In the genomic region with DNA sequence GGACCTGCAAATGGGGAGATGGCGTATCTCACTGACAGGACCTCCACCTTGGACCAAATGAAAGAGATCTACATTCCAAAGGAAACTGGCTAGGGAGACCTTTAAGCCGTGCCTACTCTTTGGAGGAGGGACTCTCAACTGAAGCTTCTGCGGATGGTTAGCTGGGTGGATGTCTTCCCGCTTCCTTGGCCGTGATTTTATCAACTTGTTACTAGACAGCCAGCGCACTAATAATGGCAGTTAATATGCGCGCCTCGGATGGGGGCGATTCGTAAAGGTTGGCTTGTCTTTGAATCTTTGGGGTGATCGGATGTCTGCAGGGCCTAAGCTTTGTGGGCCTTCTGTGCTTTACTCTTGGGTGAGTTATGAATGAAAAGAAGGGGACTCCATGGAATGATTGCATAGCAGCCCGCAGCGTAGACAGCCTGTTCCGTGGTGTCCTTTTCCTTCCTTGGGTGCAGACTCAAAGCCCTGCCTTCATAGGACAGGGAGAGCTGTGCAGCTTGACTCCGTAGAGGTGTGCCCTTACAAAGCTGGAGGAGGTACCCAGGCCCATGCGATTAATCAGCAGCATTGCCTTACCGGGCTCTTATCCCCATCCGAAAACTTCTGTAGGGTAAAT, we compare ENCODE assay signal across 8 cellular contexts. TPM values are rescaled to one million over a fixed set of nuclear protein-coding genes. Genes with fewer than 3 reads are reported as not detected.
DNase-seq lines count a peak whose midpoint lies in the region; ATAC-seq lines count a peak whose summit lies in the region.

No MANE protein-coding gene starts in this region.

- peak overlapping the region; percentile 69 for H3K4me3 Mint-ChIP-seq in activated T-helper 1 cell treated with anti-CD3 and anti-CD28 coated beads, Interleukin-12 subunit alpha, Interleukin-12 subunit beta, Interleukin-2, Interleukin-4 antibody, amounts not matched to agents 30 ng/mL and 10 ng/mL and 1 ng/mL, durations not matched to agents 14 hours and 24 hours and 36 hours
- H3K4me3 Mint-ChIP-seq in stimulated activated naive CD8-positive, alpha-beta T cell treated with anti-CD3 and anti-CD28 coated beads, Interleukin-15, amount 100 ng/mL, for 72 hours, result peak overlapping the region; percentile 71 to 74

- H3K27ac ChIP-seq in iPS-20b (ENCODE audit: low read length), result no peak overlapping the region

- H3K27me3 Mint-ChIP-seq in activated T-helper 1 cell treated with anti-CD3 and anti-CD28 coated beads, Interleukin-12 subunit alpha, Interleukin-12 subunit beta, Interleukin-2, Interleukin-4 antibody, amounts not matched to agents 30 ng/mL and 10 ng/mL and 1 ng/mL, durations not matched to agents 14 hours and 24 hours and 36 hours (ENCODE audit: insufficient read depth), result peaks cover 74% of the 10 kb centered on the region
- peaks cover 55% of the 10 kb centered on the region for H3K27me3 Mint-ChIP-seq in stimulated activated naive CD8-positive, alpha-beta T cell treated with anti-CD3 and anti-CD28 coated beads, Interleukin-15, amount 100 ng/mL, for 72 hours

- H3K9me3 Mint-ChIP-seq in activated T-helper 1 cell treated with anti-CD3 and anti-CD28 coated beads, Interleukin-12 subunit alpha, Interleukin-12 subunit beta, Interleukin-2, Interleukin-4 antibody, amounts not matched to agents 30 ng/mL and 10 ng/mL and 1 ng/mL, durations not matched to agents 14 hours and 24 hours and 36 hours, result no peaks in the 10 kb centered on the region
- no peaks in the 10 kb centered on the region for H3K9me3 Mint-ChIP-seq in stimulated activated naive CD8-positive, alpha-beta T cell treated with anti-CD3 and anti-CD28 coated beads, Interleukin-15, amount 100 ng/mL, for 72 hours

- peaks cover 32% of the 10 kb centered on the region for H3K4me1 ChIP-seq in iPS-20b (ENCODE audit: insufficient read depth, low read length)

- peak overlapping the region; percentile 88 for H3K4me3 ChIP-seq in iPS-20b (ENCODE audit: low read length)

- H3K27ac Mint-ChIP-seq in activated T-helper 1 cell treated with anti-CD3 and anti-CD28 coated beads, Interleukin-12 subunit alpha, Interleukin-12 subunit beta, Interleukin-2, Interleukin-4 antibody, amounts not matched to agents 30 ng/mL and 10 ng/mL and 1 ng/mL, durations not matched to agents 14 hours and 24 hours and 36 hours, result no peak overlapping the region
- H3K27ac Mint-ChIP-seq in stimulated activated naive CD8-positive, alpha-beta T cell treated with anti-CD3 and anti-CD28 coated beads, Interleukin-15, amount 100 ng/mL, for 72 hours, result no peak overlapping the region

- peaks cover 19% of the 10 kb centered on the region for H3K4me1 Mint-ChIP-seq in activated T-helper 1 cell treated with anti-CD3 and anti-CD28 coated beads, Interleukin-12 subunit alpha, Interleukin-12 subunit beta, Interleukin-2, Interleukin-4 antibody, amounts not matched to agents 30 ng/mL and 10 ng/mL and 1 ng/mL, durations not matched to agents 14 hours and 24 hours and 36 hours (ENCODE audit: low read depth)
- H3K4me1 Mint-ChIP-seq in stimulated activated naive CD8-positive, alpha-beta T cell treated with anti-CD3 and anti-CD28 coated beads, Interleukin-15, amount 100 ng/mL, for 72 hours, result peaks cover 30% of the 10 kb centered on the region

- no peak for ATAC-seq in stimulated activated naive CD8-positive, alpha-beta T cell treated with anti-CD3 and anti-CD28 coated beads, Interleukin-15, amount 100 ng/mL, for 72 hours

- no peaks in the 10 kb centered on the region for H3K9me3 ChIP-seq in iPS-20b (ENCODE audit: insufficient read depth, low read depth, low read length)

- H3K27me3 ChIP-seq in iPS-20b (ENCODE audit: insufficient read depth, low read length), result peaks cover 13% of the 10 kb centered on the region; the same call in 1 of the 2 replicates

- intact Hi-C loops in activated T-helper 1 cell treated with anti-CD3 and anti-CD28 coated beads, Interleukin-12 subunit alpha, Interleukin-12 subunit beta, Interleukin-2, Interleukin-4 antibody, amounts not matched to agents 30 ng/mL and 10 ng/mL and 1 ng/mL, durations not matched to agents 14 hours and 24 hours and 36 hours (cut with micrococcal nuclease), result loop anchor here (10.0 kb wide), 1 partner anchor 380 kb away; a partner anchor contains a TSS

- no peaks in the 10 kb centered on the region for H3K36me3 ChIP-seq in iPS-20b (ENCODE audit: insufficient read depth, low read depth, low read length)

- peaks cover 2% of the 10 kb centered on the region for H3K36me3 Mint-ChIP-seq in activated T-helper 1 cell treated with anti-CD3 and anti-CD28 coated beads, Interleukin-12 subunit alpha, Interleukin-12 subunit beta, Interleukin-2, Interleukin-4 antibody, amounts not matched to agents 30 ng/mL and 10 ng/mL and 1 ng/mL, durations not matched to agents 14 hours and 24 hours and 36 hours (ENCODE audit: low read depth)

- H3K9ac ChIP-seq in iPS-20b (ENCODE audit: low read depth, low read length), result peak overlapping the region; percentile 71; the same call in 1 of the 2 replicates

- peak; percentile 37 for DNase-seq in NCI-H82 (lab: John Stamatoyannopoulos, UW)
- DNase-seq in NCI-H82 treated with DMSO at 0.1 percent for 48 hours (lab: John Stamatoyannopoulos, UW; ENCODE audit: unreplicated experiment), result no peak
- DNase-seq in activated T-helper 1 cell treated with anti-CD3 and anti-CD28 coated beads, Interleukin-12 subunit alpha, Interleukin-12 subunit beta, Interleukin-2, Interleukin-4 antibody, amounts not matched to agents 30 ng/mL and 10 ng/mL and 1 ng/mL, durations not matched to agents 14 hours and 24 hours and 36 hours (ENCODE audit: low spot score), result no peak
- no peak for DNase-seq in stimulated activated naive CD8-positive, alpha-beta T cell treated with anti-CD3 and anti-CD28 coated beads, Interleukin-15, amount 100 ng/mL, for 72 hours
- DNase-seq in stimulated activated CD4-positive, alpha-beta T cell treated with anti-CD3 and anti-CD28 coated beads, Interleukin-1b, Interleukin-23, amount 100 ng/mL, for 48 hours, result no peak
- no peak for DNase-seq in HPDE6-E6E7 (ENCODE audit: extremely low spot score)
- no peak for DNase-seq in NCI-H2171 treated with DMSO at 0.1 percent for 48 hours (lab: John Stamatoyannopoulos, UW)

RNA-seq across cellular contexts. Expression of a gene that starts 1.5 kb away (rescaled TPM):
- 1.9 and 2.1 TPM in 2 replicates for total RNA-seq in activated T-helper 1 cell treated with anti-CD3 and anti-CD28 coated beads, Interleukin-12 subunit alpha, Interleukin-12 subunit beta, Interleukin-2, Interleukin-4 antibody, amounts not matched to agents 30 ng/mL and 10 ng/mL and 1 ng/mL, durations not matched to agents 14 hours and 24 hours and 36 hours
